In the genomic region with DNA sequence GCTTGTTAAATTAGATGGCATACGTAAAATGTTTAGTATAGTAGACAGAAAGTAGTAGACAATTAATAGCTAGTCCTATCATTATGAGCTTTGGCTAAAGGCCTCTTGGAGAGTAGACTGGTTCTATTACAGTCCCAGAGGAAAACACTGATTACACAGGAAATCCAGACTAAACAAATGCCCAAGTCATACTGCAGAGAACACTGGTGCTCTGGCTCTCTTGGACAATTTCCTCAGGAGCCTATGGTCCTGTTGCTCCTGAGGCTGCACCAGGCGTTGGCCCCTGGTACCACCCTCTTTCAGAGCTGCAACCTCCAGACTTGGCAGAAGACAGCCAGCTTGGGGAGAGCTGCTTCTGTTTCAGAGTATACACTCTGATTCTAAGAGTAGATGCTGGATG, we compare ENCODE assay signal across 13 cellular contexts.
"Had no signal": no experiment of that assay in that cellular context is flagged by ENCODE, and none has a peak within 500 bp of the region (broad histone marks: within the 10 kb centered on the region; RNA-seq: fewer than 3 reads in every experiment).

No MANE protein-coding gene starts in this region.

- H3K4me3 ChIP-seq: ascending aorta, breast epithelium, gastroesophageal sphincter, pancreas, tibial artery, vagina had no signal

- FAIRE-seq: pancreas had no signal

- DNase-seq: activated CD4-positive, alpha-beta T cell treated with anti-CD3 and anti-CD28 coated beads for 36 hours; activated CD8-positive, alpha-beta memory T cell treated with anti-CD3 and anti-CD28 coated beads for 24 hours; cerebellar nuclear complex; mammary epithelial cell; pancreas; stimulated activated CD4-positive, alpha-beta T cell treated with anti-CD3 and anti-CD28 coated beads, Interleukin-12 subunit alpha, Interleukin-12 subunit beta, amount 100 ng/mL, for 4 hours; stimulated activated CD4-positive, alpha-beta T cell treated with anti-CD3 and anti-CD28 coated beads, Interleukin-2, amount 100 ng/mL, for 24 hours; T-helper 17 cell; tibial artery had no signal

- H3K27ac Mint-ChIP-seq: activated CD4-positive, alpha-beta T cell treated with anti-CD3 and anti-CD28 coated beads for 36 hours; T-helper 17 cell had no signal

- H3K27me3 Mint-ChIP-seq: activated CD4-positive, alpha-beta T cell treated with anti-CD3 and anti-CD28 coated beads for 36 hours; T-helper 17 cell had no signal

- H3K4me1 ChIP-seq: breast epithelium, pancreas, tibial artery, vagina had no signal

- H3K27ac ChIP-seq: gastroesophageal sphincter, pancreas, tibial artery, vagina had no signal

- H3K9me3 ChIP-seq: ascending aorta, breast epithelium, gastroesophageal sphincter, pancreas, tibial artery, vagina had no signal

- H3K4me3 Mint-ChIP-seq: activated CD4-positive, alpha-beta T cell treated with anti-CD3 and anti-CD28 coated beads for 36 hours; T-helper 17 cell had no signal

- ATAC-seq: activated CD4-positive, alpha-beta T cell treated with anti-CD3 and anti-CD28 coated beads for 36 hours; pancreas; T-helper 17 cell had no signal
